ENCODE assay signal across 2 cellular contexts in the genomic region with DNA sequence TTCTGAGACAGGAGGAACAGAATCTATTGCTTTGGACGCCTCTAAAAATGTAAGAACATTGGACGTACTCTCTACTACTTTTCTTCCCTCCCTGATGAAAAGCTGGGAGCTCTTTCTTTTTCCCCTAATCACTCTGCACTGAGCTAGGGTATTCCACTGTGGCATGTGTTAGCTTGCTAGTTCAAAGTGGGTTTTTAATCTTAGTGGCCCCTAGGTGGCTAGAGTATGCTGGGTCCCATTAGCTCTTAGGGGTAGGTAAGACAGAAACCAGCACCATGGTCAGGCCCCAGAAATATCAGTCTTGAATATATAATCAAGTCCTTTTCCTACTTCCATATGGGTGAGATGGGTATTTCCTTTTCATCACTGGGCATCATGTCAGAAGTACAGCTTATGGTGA.
TF ChIP-seq lines count a peak whose summit lies in the region.

No MANE protein-coding gene starts in this region.

TF ChIP-seq in GM23338, 12 proteins besides CTCF, POLR2A, EP300 and RAD21 (continued from another document):
- TF ChIP-seq STAT1 (IDR thresholded peaks at IDR 0.05; ENCODE audit: unreplicated experiment) (no peak), JUNB (IDR thresholded peaks at IDR 0.05; ENCODE audit: unreplicated experiment) (no peak)
- TF ChIP-seq, protein P1, sequence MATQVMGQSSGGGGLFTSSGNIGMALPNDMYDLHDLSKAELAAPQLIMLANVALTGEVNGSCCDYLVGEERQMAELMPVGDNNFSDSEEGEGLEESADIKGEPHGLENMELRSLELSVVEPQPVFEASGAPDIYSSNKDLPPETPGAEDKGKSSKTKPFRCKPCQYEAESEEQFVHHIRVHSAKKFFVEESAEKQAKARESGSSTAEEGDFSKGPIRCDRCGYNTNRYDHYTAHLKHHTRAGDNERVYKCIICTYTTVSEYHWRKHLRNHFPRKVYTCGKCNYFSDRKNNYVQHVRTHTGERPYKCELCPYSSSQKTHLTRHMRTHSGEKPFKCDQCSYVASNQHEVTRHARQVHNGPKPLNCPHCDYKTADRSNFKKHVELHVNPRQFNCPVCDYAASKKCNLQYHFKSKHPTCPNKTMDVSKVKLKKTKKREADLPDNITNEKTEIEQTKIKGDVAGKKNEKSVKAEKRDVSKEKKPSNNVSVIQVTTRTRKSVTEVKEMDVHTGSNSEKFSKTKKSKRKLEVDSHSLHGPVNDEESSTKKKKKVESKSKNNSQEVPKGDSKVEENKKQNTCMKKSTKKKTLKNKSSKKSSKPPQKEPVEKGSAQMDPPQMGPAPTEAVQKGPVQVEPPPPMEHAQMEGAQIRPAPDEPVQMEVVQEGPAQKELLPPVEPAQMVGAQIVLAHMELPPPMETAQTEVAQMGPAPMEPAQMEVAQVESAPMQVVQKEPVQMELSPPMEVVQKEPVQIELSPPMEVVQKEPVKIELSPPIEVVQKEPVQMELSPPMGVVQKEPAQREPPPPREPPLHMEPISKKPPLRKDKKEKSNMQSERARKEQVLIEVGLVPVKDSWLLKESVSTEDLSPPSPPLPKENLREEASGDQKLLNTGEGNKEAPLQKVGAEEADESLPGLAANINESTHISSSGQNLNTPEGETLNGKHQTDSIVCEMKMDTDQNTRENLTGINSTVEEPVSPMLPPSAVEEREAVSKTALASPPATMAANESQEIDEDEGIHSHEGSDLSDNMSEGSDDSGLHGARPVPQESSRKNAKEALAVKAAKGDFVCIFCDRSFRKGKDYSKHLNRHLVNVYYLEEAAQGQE (IDR thresholded peaks at IDR 0.05; ENCODE audit: unreplicated experiment), result no peak
- TF ChIP-seq, protein P2, sequence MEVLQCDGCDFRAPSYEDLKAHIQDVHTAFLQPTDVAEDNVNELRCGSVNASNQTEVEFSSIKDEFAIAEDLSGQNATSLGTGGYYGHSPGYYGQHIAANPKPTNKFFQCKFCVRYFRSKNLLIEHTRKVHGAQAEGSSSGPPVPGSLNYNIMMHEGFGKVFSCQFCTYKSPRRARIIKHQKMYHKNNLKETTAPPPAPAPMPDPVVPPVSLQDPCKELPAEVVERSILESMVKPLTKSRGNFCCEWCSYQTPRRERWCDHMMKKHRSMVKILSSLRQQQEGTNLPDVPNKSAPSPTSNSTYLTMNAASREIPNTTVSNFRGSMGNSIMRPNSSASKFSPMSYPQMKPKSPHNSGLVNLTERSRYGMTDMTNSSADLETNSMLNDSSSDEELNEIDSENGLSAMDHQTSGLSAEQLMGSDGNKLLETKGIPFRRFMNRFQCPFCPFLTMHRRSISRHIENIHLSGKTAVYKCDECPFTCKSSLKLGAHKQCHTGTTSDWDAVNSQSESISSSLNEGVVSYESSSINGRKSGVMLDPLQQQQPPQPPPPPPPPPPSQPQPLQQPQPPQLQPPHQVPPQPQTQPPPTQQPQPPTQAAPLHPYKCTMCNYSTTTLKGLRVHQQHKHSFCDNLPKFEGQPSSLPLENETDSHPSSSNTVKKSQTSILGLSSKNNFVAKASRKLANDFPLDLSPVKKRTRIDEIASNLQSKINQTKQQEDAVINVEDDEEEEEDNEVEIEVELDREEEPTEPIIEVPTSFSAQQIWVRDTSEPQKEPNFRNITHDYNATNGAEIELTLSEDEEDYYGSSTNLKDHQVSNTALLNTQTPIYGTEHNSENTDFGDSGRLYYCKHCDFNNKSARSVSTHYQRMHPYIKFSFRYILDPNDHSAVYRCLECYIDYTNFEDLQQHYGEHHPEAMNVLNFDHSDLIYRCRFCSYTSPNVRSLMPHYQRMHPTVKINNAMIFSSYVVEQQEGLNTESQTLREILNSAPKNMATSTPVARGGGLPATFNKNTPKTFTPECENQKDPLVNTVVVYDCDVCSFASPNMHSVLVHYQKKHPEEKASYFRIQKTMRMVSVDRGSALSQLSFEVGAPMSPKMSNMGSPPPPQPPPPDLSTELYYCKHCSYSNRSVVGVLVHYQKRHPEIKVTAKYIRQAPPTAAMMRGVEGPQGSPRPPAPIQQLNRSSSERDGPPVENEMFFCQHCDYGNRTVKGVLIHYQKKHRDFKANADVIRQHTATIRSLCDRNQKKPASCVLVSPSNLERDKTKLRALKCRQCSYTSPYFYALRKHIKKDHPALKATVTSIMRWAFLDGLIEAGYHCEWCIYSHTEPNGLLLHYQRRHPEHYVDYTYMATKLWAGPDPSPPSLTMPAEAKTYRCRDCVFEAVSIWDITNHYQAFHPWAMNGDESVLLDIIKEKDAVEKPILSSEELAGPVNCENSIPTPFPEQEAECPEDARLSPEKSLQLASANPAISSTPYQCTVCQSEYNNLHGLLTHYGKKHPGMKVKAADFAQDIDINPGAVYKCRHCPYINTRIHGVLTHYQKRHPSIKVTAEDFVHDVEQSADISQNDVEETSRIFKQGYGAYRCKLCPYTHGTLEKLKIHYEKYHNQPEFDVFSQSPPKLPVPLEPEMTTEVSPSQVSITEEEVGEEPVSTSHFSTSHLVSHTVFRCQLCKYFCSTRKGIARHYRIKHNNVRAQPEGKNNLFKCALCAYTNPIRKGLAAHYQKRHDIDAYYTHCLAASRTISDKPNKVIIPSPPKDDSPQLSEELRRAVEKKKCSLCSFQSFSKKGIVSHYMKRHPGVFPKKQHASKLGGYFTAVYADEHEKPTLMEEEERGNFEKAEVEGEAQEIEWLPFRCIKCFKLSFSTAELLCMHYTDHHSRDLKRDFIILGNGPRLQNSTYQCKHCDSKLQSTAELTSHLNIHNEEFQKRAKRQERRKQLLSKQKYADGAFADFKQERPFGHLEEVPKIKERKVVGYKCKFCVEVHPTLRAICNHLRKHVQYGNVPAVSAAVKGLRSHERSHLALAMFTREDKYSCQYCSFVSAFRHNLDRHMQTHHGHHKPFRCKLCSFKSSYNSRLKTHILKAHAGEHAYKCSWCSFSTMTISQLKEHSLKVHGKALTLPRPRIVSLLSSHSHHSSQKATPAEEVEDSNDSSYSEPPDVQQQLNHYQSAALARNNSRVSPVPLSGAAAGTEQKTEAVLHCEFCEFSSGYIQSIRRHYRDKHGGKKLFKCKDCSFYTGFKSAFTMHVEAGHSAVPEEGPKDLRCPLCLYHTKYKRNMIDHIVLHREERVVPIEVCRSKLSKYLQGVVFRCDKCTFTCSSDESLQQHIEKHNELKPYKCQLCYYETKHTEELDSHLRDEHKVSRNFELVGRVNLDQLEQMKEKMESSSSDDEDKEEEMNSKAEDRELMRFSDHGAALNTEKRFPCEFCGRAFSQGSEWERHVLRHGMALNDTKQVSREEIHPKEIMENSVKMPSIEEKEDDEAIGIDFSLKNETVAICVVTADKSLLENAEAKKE (CRISPR knock-in tag; IDR thresholded peaks at IDR 0.05), result no peak
TF ChIP-seq in GM23338: peak in this region for 0.

TF ChIP-seq in WTC11, 78 proteins besides CTCF, POLR2A, EP300 and RAD21:
- TF ChIP-seq, protein P3, sequence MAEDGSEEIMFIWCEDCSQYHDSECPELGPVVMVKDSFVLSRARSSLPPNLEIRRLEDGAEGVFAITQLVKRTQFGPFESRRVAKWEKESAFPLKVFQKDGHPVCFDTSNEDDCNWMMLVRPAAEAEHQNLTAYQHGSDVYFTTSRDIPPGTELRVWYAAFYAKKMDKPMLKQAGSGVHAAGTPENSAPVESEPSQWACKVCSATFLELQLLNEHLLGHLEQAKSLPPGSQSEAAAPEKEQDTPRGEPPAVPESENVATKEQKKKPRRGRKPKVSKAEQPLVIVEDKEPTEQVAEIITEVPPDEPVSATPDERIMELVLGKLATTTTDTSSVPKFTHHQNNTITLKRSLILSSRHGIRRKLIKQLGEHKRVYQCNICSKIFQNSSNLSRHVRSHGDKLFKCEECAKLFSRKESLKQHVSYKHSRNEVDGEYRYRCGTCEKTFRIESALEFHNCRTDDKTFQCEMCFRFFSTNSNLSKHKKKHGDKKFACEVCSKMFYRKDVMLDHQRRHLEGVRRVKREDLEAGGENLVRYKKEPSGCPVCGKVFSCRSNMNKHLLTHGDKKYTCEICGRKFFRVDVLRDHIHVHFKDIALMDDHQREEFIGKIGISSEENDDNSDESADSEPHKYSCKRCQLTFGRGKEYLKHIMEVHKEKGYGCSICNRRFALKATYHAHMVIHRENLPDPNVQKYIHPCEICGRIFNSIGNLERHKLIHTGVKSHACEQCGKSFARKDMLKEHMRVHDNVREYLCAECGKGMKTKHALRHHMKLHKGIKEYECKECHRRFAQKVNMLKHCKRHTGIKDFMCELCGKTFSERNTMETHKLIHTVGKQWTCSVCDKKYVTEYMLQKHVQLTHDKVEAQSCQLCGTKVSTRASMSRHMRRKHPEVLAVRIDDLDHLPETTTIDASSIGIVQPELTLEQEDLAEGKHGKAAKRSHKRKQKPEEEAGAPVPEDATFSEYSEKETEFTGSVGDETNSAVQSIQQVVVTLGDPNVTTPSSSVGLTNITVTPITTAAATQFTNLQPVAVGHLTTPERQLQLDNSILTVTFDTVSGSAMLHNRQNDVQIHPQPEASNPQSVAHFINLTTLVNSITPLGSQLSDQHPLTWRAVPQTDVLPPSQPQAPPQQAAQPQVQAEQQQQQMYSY (CRISPR knock-in tag; IDR thresholded peaks at IDR 0.05), result no peak
- TF ChIP-seq ZNF219 (CRISPR knock-in tag; IDR thresholded peaks at IDR 0.05; ENCODE audit: borderline replicate concordance) (no peak), NR1H2 (CRISPR knock-in tag; IDR thresholded peaks at IDR 0.05) (no peak), SOX15 (CRISPR knock-in tag; IDR thresholded peaks at IDR 0.05) (no peak), MYBL2 (CRISPR knock-in tag; IDR thresholded peaks at IDR 0.05) (no peak), FOXJ3 (CRISPR knock-in tag; IDR thresholded peaks at IDR 0.05; ENCODE audit: borderline replicate concordance) (no peak), SMAD4 (CRISPR knock-in tag; IDR thresholded peaks at IDR 0.05) (no peak), ZNF396 (CRISPR knock-in tag; IDR thresholded peaks at IDR 0.05; ENCODE audit: borderline replicate concordance) (no peak), TCF7 (CRISPR knock-in tag; IDR thresholded peaks at IDR 0.05; ENCODE audit: low read depth) (no peak)
- TF ChIP-seq, protein P4, sequence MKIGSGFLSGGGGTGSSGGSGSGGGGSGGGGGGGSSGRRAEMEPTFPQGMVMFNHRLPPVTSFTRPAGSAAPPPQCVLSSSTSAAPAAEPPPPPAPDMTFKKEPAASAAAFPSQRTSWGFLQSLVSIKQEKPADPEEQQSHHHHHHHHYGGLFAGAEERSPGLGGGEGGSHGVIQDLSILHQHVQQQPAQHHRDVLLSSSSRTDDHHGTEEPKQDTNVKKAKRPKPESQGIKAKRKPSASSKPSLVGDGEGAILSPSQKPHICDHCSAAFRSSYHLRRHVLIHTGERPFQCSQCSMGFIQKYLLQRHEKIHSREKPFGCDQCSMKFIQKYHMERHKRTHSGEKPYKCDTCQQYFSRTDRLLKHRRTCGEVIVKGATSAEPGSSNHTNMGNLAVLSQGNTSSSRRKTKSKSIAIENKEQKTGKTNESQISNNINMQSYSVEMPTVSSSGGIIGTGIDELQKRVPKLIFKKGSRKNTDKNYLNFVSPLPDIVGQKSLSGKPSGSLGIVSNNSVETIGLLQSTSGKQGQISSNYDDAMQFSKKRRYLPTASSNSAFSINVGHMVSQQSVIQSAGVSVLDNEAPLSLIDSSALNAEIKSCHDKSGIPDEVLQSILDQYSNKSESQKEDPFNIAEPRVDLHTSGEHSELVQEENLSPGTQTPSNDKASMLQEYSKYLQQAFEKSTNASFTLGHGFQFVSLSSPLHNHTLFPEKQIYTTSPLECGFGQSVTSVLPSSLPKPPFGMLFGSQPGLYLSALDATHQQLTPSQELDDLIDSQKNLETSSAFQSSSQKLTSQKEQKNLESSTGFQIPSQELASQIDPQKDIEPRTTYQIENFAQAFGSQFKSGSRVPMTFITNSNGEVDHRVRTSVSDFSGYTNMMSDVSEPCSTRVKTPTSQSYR (CRISPR knock-in tag; IDR thresholded peaks at IDR 0.05), result no peak
- TF ChIP-seq, protein P5, sequence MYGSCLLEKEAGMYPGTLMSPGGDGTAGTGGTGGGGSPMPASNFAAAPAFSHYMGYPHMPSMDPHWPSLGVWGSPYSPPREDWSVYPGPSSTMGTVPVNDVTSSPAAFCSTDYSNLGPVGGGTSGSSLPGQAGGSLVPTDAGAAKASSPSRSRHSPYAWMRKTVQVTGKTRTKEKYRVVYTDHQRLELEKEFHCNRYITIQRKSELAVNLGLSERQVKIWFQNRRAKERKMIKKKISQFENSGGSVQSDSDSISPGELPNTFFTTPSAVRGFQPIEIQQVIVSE (CRISPR knock-in tag; IDR thresholded peaks at IDR 0.05; ENCODE audit: borderline replicate concordance), result no peak
- TF ChIP-seq, protein P6, sequence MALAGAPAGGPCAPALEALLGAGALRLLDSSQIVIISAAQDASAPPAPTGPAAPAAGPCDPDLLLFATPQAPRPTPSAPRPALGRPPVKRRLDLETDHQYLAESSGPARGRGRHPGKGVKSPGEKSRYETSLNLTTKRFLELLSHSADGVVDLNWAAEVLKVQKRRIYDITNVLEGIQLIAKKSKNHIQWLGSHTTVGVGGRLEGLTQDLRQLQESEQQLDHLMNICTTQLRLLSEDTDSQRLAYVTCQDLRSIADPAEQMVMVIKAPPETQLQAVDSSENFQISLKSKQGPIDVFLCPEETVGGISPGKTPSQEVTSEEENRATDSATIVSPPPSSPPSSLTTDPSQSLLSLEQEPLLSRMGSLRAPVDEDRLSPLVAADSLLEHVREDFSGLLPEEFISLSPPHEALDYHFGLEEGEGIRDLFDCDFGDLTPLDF (CRISPR knock-in tag; IDR thresholded peaks at IDR 0.05), result no peak
